In the genomic region with DNA sequence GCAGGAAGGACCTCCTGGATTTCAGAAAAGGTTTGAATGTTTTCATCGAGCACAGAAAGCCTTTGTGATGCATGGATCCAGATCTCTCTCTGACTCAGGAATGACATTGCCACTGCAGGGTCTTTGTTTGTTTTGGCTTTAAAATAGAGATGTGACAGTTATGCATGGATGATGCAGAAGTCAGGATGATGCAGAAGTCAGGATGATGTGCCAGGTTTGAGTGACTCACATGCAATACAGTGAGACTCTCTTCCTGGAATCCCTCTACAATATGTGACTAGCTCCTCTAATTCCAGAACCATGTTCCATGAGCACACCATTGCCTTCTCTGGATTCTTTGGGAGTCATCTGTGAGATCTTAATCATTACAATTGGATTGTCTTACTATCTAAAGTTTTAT, we compare ENCODE assay signal across 17 cellular contexts.
A peak's percentile ranks its signal among the peaks of the same experiment; 100 is the strongest.
DNase-seq lines count a peak whose midpoint lies in the region; TF ChIP-seq lines count a peak whose summit lies in the region.
"Had no signal": no experiment of that assay in that cellular context is flagged by ENCODE, and none has a peak within 500 bp of the region (broad histone marks: within the 10 kb centered on the region; RNA-seq: fewer than 3 reads in every experiment).

No MANE protein-coding gene starts in this region.

- no peaks in the 10 kb centered on the region for H3K4me1 ChIP-seq in hepatocyte (ENCODE audit: insufficient read depth)
- H3K4me1 ChIP-seq: pancreas, vagina had no signal

- no peak overlapping the region for H3K4me3 ChIP-seq in fibroblast of mammary gland (ENCODE audit: control insufficient read depth, low read depth, low read length)
- no peak overlapping the region for H3K4me3 ChIP-seq in hepatocyte
- H3K4me3 ChIP-seq: cardiac muscle cell, K562, pancreas, smooth muscle cell, vagina had no signal

- H2AFZ ChIP-seq in hepatocyte: no peak overlapping the region

- peaks cover 3% of the 10 kb centered on the region for H3K27me3 Mint-ChIP-seq in activated T-helper 1 cell treated with anti-CD3 and anti-CD28 coated beads, Interleukin-12 subunit alpha, Interleukin-12 subunit beta, Interleukin-2, Interleukin-4 antibody, amounts not matched to agents 30 ng/mL and 10 ng/mL and 1 ng/mL, durations not matched to agents 14 hours and 24 hours and 36 hours (ENCODE audit: insufficient read depth)
- H3K27me3 Mint-ChIP-seq in T-helper 2 cell treated with Interferon-gamma antibody and Interleukin-4, amounts not matched to agents 5 μg/mL and 100 μg/mL, for 36 hours (ENCODE audit: low read depth): peaks cover 4% of the 10 kb centered on the region

- H4K20me1 ChIP-seq in hepatocyte (ENCODE audit: insufficient read depth, poor library complexity, severe bottlenecking): no peaks in the 10 kb centered on the region

- TF ChIP-seq CTCF in fibroblast of mammary gland (conservative IDR thresholded peaks at IDR 0.05; ENCODE audit: control insufficient read depth, insufficient read depth, low read depth, low read length): no peak
- TF ChIP-seq CTCF in hepatocyte (IDR thresholded peaks at IDR 0.05; ENCODE audit: poor library complexity): no peak

- DNase-seq in AG08396 (ENCODE audit: low spot score) (peak; percentile 39), HS-5 (ENCODE audit: low read depth) (peak; percentile 29), SHP77 (lab: John Stamatoyannopoulos, UW) (peak; percentile 31 to 65), fibroblast of mammary gland (ENCODE audit: low read depth) (peak; percentile 88), COR-L47 (lab: John Stamatoyannopoulos, UW) (no peak), hepatocyte (ENCODE audit: low spot score) (no peak)
- no peak for DNase-seq in activated T-helper 1 cell treated with anti-CD3 and anti-CD28 coated beads, Interleukin-12 subunit alpha, Interleukin-12 subunit beta, Interleukin-2, Interleukin-4 antibody, amounts not matched to agents 30 ng/mL and 10 ng/mL and 1 ng/mL, durations not matched to agents 14 hours and 24 hours and 36 hours (ENCODE audit: low spot score)
- DNase-seq in T-helper 2 cell treated with Interferon-gamma antibody and Interleukin-4, amounts not matched to agents 5 μg/mL and 100 μg/mL, for 36 hours (ENCODE audit: low spot score): no peak
- DNase-seq: activated naive CD4-positive, alpha-beta T cell; effector memory CD4-positive, alpha-beta T cell; NCI-H187 treated with DMSO at 0.1 percent for 48 hours; pancreas; stimulated activated naive CD8-positive, alpha-beta T cell treated with anti-CD3 and anti-CD28 coated beads, Interleukin-15, Interleukin-2, amounts not matched to agents 100 U/mL and 50 U/mL, for 24 hours had no signal

- no peaks in the 10 kb centered on the region for H3K79me2 ChIP-seq in hepatocyte

- H3K27me3 ChIP-seq in hepatocyte: peaks cover 6% of the 10 kb centered on the region
- H3K27me3 ChIP-seq: cardiac muscle cell, pancreas, vagina had no signal

- H3K27ac Mint-ChIP-seq in activated T-helper 1 cell treated with anti-CD3 and anti-CD28 coated beads, Interleukin-12 subunit alpha, Interleukin-12 subunit beta, Interleukin-2, Interleukin-4 antibody, amounts not matched to agents 30 ng/mL and 10 ng/mL and 1 ng/mL, durations not matched to agents 14 hours and 24 hours and 36 hours: no peak overlapping the region
- no peak overlapping the region for H3K27ac Mint-ChIP-seq in T-helper 2 cell treated with Interferon-gamma antibody and Interleukin-4, amounts not matched to agents 5 μg/mL and 100 μg/mL, for 36 hours

- no peak overlapping the region for H3K27ac ChIP-seq in hepatocyte
- H3K27ac ChIP-seq: cardiac muscle cell, pancreas, vagina had no signal

- H3K9me3 ChIP-seq in hepatocyte (ENCODE audit: low read depth): no peaks in the 10 kb centered on the region
- H3K9me3 ChIP-seq: pancreas, vagina had no signal

- no peaks in the 10 kb centered on the region for H3K4me1 Mint-ChIP-seq in activated T-helper 1 cell treated with anti-CD3 and anti-CD28 coated beads, Interleukin-12 subunit alpha, Interleukin-12 subunit beta, Interleukin-2, Interleukin-4 antibody, amounts not matched to agents 30 ng/mL and 10 ng/mL and 1 ng/mL, durations not matched to agents 14 hours and 24 hours and 36 hours (ENCODE audit: low read depth)
- no peaks in the 10 kb centered on the region for H3K4me1 Mint-ChIP-seq in T-helper 2 cell treated with Interferon-gamma antibody and Interleukin-4, amounts not matched to agents 5 μg/mL and 100 μg/mL, for 36 hours (ENCODE audit: low read depth)

- H3K9me2 ChIP-seq in hepatocyte (replicated peaks; ENCODE audit: insufficient read depth): no peaks in the 10 kb centered on the region

- H3K4me2 ChIP-seq in hepatocyte: no peak overlapping the region
- H3K4me2 ChIP-seq: smooth muscle cell had no signal

- no peaks in the 10 kb centered on the region for H3K36me3 ChIP-seq in hepatocyte (replicated peaks; ENCODE audit: insufficient read depth, low read depth)
- H3K36me3 ChIP-seq: cardiac muscle cell, pancreas, vagina had no signal

- H3K36me3 Mint-ChIP-seq in activated T-helper 1 cell treated with anti-CD3 and anti-CD28 coated beads, Interleukin-12 subunit alpha, Interleukin-12 subunit beta, Interleukin-2, Interleukin-4 antibody, amounts not matched to agents 30 ng/mL and 10 ng/mL and 1 ng/mL, durations not matched to agents 14 hours and 24 hours and 36 hours (ENCODE audit: low read depth): no peaks in the 10 kb centered on the region
- no peaks in the 10 kb centered on the region for H3K36me3 Mint-ChIP-seq in T-helper 2 cell treated with Interferon-gamma antibody and Interleukin-4, amounts not matched to agents 5 μg/mL and 100 μg/mL, for 36 hours (ENCODE audit: low read depth)

- no peak overlapping the region for H3K4me3 Mint-ChIP-seq in activated T-helper 1 cell treated with anti-CD3 and anti-CD28 coated beads, Interleukin-12 subunit alpha, Interleukin-12 subunit beta, Interleukin-2, Interleukin-4 antibody, amounts not matched to agents 30 ng/mL and 10 ng/mL and 1 ng/mL, durations not matched to agents 14 hours and 24 hours and 36 hours
- no peak overlapping the region for H3K4me3 Mint-ChIP-seq in T-helper 2 cell treated with Interferon-gamma antibody and Interleukin-4, amounts not matched to agents 5 μg/mL and 100 μg/mL, for 36 hours

- WGBS in hepatocyte (ENCODE audit: low lambda C conversion rate, missing lambda C conversion rate): 85% methylated on average over 1 of the region's 1 CpG

- intact Hi-C loops in activated T-helper 1 cell treated with anti-CD3 and anti-CD28 coated beads, Interleukin-12 subunit alpha, Interleukin-12 subunit beta, Interleukin-2, Interleukin-4 antibody, amounts not matched to agents 30 ng/mL and 10 ng/mL and 1 ng/mL, durations not matched to agents 14 hours and 24 hours and 36 hours (cut with micrococcal nuclease): no loop called here

- no peaks in the 10 kb centered on the region for H3K9me3 Mint-ChIP-seq in activated T-helper 1 cell treated with anti-CD3 and anti-CD28 coated beads, Interleukin-12 subunit alpha, Interleukin-12 subunit beta, Interleukin-2, Interleukin-4 antibody, amounts not matched to agents 30 ng/mL and 10 ng/mL and 1 ng/mL, durations not matched to agents 14 hours and 24 hours and 36 hours
- H3K9me3 Mint-ChIP-seq in T-helper 2 cell treated with Interferon-gamma antibody and Interleukin-4, amounts not matched to agents 5 μg/mL and 100 μg/mL, for 36 hours: no peaks in the 10 kb centered on the region

Comparison
In these comparisons a context has a peak if more than half of its experiments do, and no peak if none do; other contexts are left out.
1. DNase-seq: peak in AG08396 (single experiment), HS-5 (single experiment), SHP77 (2 of 2) and fibroblast of mammary gland (single experiment); none in activated T-helper 1 cell treated with anti-CD3 and anti-CD28 coated beads, Interleukin-12 subunit alpha, Interleukin-12 subunit beta, Interleukin-2, Interleukin-4 antibody, amounts not matched to agents 30 ng/mL and 10 ng/mL and 1 ng/mL, durations not matched to agents 14 hours and 24 hours and 36 hours (single experiment), COR-L47 (single experiment), T-helper 2 cell treated with Interferon-gamma antibody and Interleukin-4, amounts not matched to agents 5 μg/mL and 100 μg/mL, for 36 hours (single experiment) and hepatocyte (single experiment).